ENCODE assay signal across 8 cellular contexts in the genomic region with DNA sequence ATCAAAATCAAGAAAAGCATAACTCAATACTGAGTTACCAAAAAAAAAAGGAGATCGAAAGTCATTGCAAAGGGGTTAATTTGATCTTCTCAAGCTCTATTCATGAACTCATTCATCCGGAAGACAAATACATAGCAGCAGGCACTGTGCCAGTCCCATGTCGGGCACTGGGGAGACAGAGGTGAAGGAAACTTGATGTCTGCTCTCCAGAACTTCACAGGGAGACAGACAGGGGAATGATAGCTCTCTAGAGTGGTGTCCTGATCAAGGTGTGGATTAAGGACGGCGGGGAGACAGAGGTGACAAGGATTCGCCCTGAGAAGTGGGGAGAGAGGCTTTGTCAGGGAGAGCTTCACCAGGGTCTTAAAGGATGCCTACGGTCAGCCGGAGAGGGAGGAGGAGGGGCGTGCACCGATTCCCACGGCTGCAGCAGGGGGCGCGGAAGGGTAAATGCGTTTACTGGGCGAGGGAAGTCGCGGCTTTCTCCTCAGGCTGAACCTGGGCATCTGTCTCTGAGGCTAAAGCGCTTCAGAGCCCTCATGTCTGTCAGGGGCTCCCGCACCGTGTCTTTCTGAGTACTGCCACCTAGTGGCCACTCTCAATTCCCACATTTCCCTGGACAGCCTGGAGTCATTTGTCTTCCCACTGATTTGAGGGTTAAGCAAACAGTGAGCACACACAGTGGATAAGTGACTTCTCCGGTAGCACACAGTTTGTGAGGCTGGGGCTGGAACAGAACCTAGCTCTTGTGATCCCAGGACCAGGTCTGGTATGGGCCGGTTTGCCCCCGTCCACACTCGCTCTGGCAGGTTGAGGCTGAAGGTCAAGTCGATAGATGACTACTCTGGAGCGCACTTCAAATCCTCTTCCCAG.
DNase-seq lines count a peak whose midpoint lies in the region; ATAC-seq and TF ChIP-seq lines count a peak whose summit lies in the region.

No MANE protein-coding gene starts in this region.

- DNase-seq in H7 (peak; percentile 80), NB4 (ENCODE audit: low read depth) (peak; percentile 85), heart left ventricle (peak; percentile 56 to 74 (median 60)), progenitor cell of endocrine pancreas (ENCODE audit: low spot score, unreplicated experiment) (peak; percentile 83), ureter (ENCODE audit: low spot score) (peak; percentile 80)
- DNase-seq in activated naive CD8-positive, alpha-beta T cell treated with anti-CD3 and anti-CD28 coated beads for 36 hours, result peak; percentile 59

- H3K36me3 Mint-ChIP-seq in activated naive CD8-positive, alpha-beta T cell treated with anti-CD3 and anti-CD28 coated beads for 36 hours, result no peaks in the 10 kb centered on the region
- H3K36me3 Mint-ChIP-seq in progenitor cell of endocrine pancreas (ENCODE audit: insufficient read depth), result peaks cover 3% of the 10 kb centered on the region

- H3K27me3 ChIP-seq in DOHH2 (ENCODE audit: control insufficient read depth, low read length) (peaks cover 28% of the 10 kb centered on the region), H7 (ENCODE audit: control insufficient read depth, insufficient read depth, low read length) (no peaks in the 10 kb centered on the region), heart left ventricle (peaks cover 0 to 4% (median 0%) of the 10 kb centered on the region in 9 donors)

- no peaks in the 10 kb centered on the region for H3K36me3 ChIP-seq in DOHH2 (ENCODE audit: control insufficient read depth, low read length)
- H3K36me3 ChIP-seq in H7 (replicated peaks; ENCODE audit: control insufficient read depth, insufficient read depth, low read length), result no peaks in the 10 kb centered on the region
- no peaks in the 10 kb centered on the region for H3K36me3 ChIP-seq in heart left ventricle

- peaks cover 46% of the 10 kb centered on the region for H3K27me3 Mint-ChIP-seq in activated naive CD8-positive, alpha-beta T cell treated with anti-CD3 and anti-CD28 coated beads for 36 hours
- peaks cover 8% of the 10 kb centered on the region for H3K27me3 Mint-ChIP-seq in progenitor cell of endocrine pancreas

- no peaks in the 10 kb centered on the region for H3K9me3 ChIP-seq in DOHH2 (ENCODE audit: control insufficient read depth, insufficient read depth, low read length)
- no peaks in the 10 kb centered on the region for H3K9me3 ChIP-seq in heart left ventricle

- intact Hi-C loops in heart left ventricle (cut with DNase I), result loop anchor here (1.0 to 10.0 kb wide), 16 partner anchors 74 to 694 kb away; partner anchors contain the start of genes TENT5C (in 5 of the 10) and TTF2 (in 5 of the 10)

- no peaks in the 10 kb centered on the region for H3K9me2 ChIP-seq in DOHH2 (replicated peaks; ENCODE audit: control insufficient read depth, low read length)

- WGBS in heart left ventricle, 4 donors, result 16 to 25% (median 18%) methylated on average over 16 to 26 of the region's 26 CpGs

- H3K27ac Mint-ChIP-seq in activated naive CD8-positive, alpha-beta T cell treated with anti-CD3 and anti-CD28 coated beads for 36 hours, result no peak overlapping the region
- H3K27ac Mint-ChIP-seq in progenitor cell of endocrine pancreas, result peak overlapping the region; percentile 90

- H3K4me3 ChIP-seq in DOHH2 (ENCODE audit: low read length), result 0 out of 2 replicates have a peak overlapping the region, but pooled peaks have one; percentile 9
- H3K4me3 ChIP-seq in H7 (ENCODE audit: insufficient read depth, low read depth, low read length), result peak overlapping the region; percentile 25
- no peak overlapping the region for H3K4me3 ChIP-seq in NB4 (ENCODE audit: low read depth, low read length)
- H3K4me3 ChIP-seq in heart left ventricle, result peak overlapping the region; percentile 1 to 57 (median 50)

- H4K20me1 ChIP-seq in DOHH2 (ENCODE audit: control insufficient read depth, insufficient read depth, low read depth, low read length), result no peaks in the 10 kb centered on the region

- TF ChIP-seq CTCF in DOHH2 (IDR thresholded peaks at IDR 0.05; ENCODE audit: low read depth, low read length, poor library complexity, severe bottlenecking), result peak; percentile 92
- peak; percentile 68 for TF ChIP-seq CTCF in NB4 (IDR thresholded peaks at IDR 0.05; ENCODE audit: low read depth, low read length)
- TF ChIP-seq CTCF in heart left ventricle (IDR thresholded peaks at IDR 0.05), result peak; percentile 84 to 91 (median 88)
- TF ChIP-seq CTCF in progenitor cell of endocrine pancreas (IDR thresholded peaks at IDR 0.05; ENCODE audit: unreplicated experiment), result peak; percentile 96

- peak overlapping the region; percentile 66 for H3K4me3 Mint-ChIP-seq in activated naive CD8-positive, alpha-beta T cell treated with anti-CD3 and anti-CD28 coated beads for 36 hours
- peak overlapping the region; percentile 55 for H3K4me3 Mint-ChIP-seq in progenitor cell of endocrine pancreas (ENCODE audit: low read depth)

- no peaks in the 10 kb centered on the region for H3K9me3 Mint-ChIP-seq in activated naive CD8-positive, alpha-beta T cell treated with anti-CD3 and anti-CD28 coated beads for 36 hours
- peaks cover 13% of the 10 kb centered on the region for H3K9me3 Mint-ChIP-seq in progenitor cell of endocrine pancreas (ENCODE audit: low read depth)

- H3K27ac ChIP-seq in DOHH2 (ENCODE audit: low read depth, low read length) (no peak overlapping the region), heart left ventricle (no peak overlapping the region)

- peaks cover 5% of the 10 kb centered on the region for H3K4me1 ChIP-seq in DOHH2 (ENCODE audit: control insufficient read depth, low read length)
- peaks cover 0 to 14% (median 3%) of the 10 kb centered on the region in 12 donors for H3K4me1 ChIP-seq in heart left ventricle

- H3K4me2 ChIP-seq in DOHH2 (ENCODE audit: low read length), result peak overlapping the region; percentile 47

- ATAC-seq in SK-N-SH treated with all-trans-retinoic acid at 6 μM for 48 hours (peak; percentile 98), heart left ventricle (peak; percentile 88 to 96 (median 92))

- no peaks in the 10 kb centered on the region for H3K79me2 ChIP-seq in DOHH2 (ENCODE audit: control insufficient read depth, low read length)

- no peaks in the 10 kb centered on the region for H3F3A ChIP-seq in DOHH2 (ENCODE audit: control insufficient read depth, insufficient read depth)

- no peak for TF ChIP-seq POLR2A in NB4 (IDR thresholded peaks at IDR 0.05; ENCODE audit: extremely low read depth, insufficient read length)
- TF ChIP-seq POLR2A in heart left ventricle (IDR thresholded peaks at IDR 0.05), result no peak

- peaks cover 5% of the 10 kb centered on the region for H3K4me1 Mint-ChIP-seq in activated naive CD8-positive, alpha-beta T cell treated with anti-CD3 and anti-CD28 coated beads for 36 hours
- peaks cover 40% of the 10 kb centered on the region for H3K4me1 Mint-ChIP-seq in progenitor cell of endocrine pancreas (ENCODE audit: low read depth)

TF ChIP-seq in SK-N-SH treated with all-trans-retinoic acid at 6 μM for 48 hours, 23 proteins besides CTCF, POLR2A, EP300 and RAD21:
- TF ChIP-seq TOX (CRISPR knock-in tag; IDR thresholded peaks at IDR 0.05; ENCODE audit: borderline replicate concordance), result no peak
- peak; percentile 32; the same call in 1 of the 2 replicates for TF ChIP-seq ZFP3 (CRISPR knock-in tag; IDR thresholded peaks at IDR 0.05)
- TF ChIP-seq ESRRG (CRISPR knock-in tag; IDR thresholded peaks at IDR 0.05), result no peak
